In the genomic region with DNA sequence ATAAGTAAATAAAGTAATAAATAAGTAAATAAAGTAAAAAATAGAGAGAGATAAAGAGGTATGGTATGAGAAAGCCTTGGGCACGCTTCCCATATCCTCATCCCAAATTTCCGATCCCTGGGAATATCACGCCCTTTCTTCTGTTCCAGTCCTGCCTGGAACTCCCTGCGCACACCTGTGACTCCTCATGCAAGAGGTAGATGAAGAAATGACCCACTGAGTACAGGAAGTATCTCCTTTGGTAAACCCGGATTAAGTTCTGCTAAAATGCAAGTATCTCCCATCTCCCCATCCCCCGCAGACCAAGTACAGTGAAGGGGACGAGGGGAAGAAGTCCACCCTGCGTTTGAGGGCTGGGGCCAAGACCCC, we compare ENCODE assay signal across 8 cellular contexts. TPM values are rescaled to one million over a fixed set of nuclear protein-coding genes. Genes with fewer than 3 reads are reported as not detected.
DNase-seq lines count a peak whose midpoint lies in the region; ATAC-seq and TF ChIP-seq lines count a peak whose summit lies in the region.

No MANE protein-coding gene starts in this region.

- H3K4me1 Mint-ChIP-seq in mesothelial cell of epicardium: peaks cover 20% of the 10 kb centered on the region

- peak overlapping the region; percentile 91 for H3K4me3 ChIP-seq in ACC112 (ENCODE audit: low read depth, low read length)
- H3K4me3 ChIP-seq in astrocyte of the spinal cord (ENCODE audit: low read depth, low read length): peak overlapping the region; percentile 77

- peak; percentile 14 for ATAC-seq in HG02840 (IDR thresholded peaks at IDR 0.05; ENCODE audit: low FRiP score, unreplicated experiment)

- in situ Hi-C loops in astrocyte of the spinal cord (cut with HindIII; ENCODE audit: low sequenced_read_pairs): no loop called here

- H3K9me3 Mint-ChIP-seq in mesothelial cell of epicardium: no peaks in the 10 kb centered on the region

- peaks cover 33% of the 10 kb centered on the region for H3K79me2 ChIP-seq in ACC112 (ENCODE audit: control insufficient read depth, insufficient read depth, low read length, unreplicated experiment)

- peaks cover 13% of the 10 kb centered on the region for H3K4me1 ChIP-seq in ACC112 (ENCODE audit: control insufficient read depth, insufficient read depth, low read length, unreplicated experiment)

- no peaks in the 10 kb centered on the region for H3K27me3 Mint-ChIP-seq in mesothelial cell of epicardium (ENCODE audit: low read depth)

- TF ChIP-seq CTCF in astrocyte of the spinal cord (IDR thresholded peaks at IDR 0.05; ENCODE audit: low read depth, low read length) (no peak), mesothelial cell of epicardium (IDR thresholded peaks at IDR 0.05; ENCODE audit: unreplicated experiment) (no peak)

- H3K4me3 Mint-ChIP-seq in mesothelial cell of epicardium: peak overlapping the region; percentile 92

- peak; percentile 20 for DNase-seq in astrocyte of the spinal cord (ENCODE audit: low read depth, low spot score)
- no peak for DNase-seq in mesothelial cell of epicardium (ENCODE audit: low spot score in 2 of 2, unreplicated experiment in 2 of 2)
- DNase-seq in AML-193 (lab: John Stamatoyannopoulos, UW): no peak
- DNase-seq in hepatic stellate cell (ENCODE audit: low spot score): no peak
- DNase-seq in NCI-H2196 (lab: John Stamatoyannopoulos, UW; ENCODE audit: unreplicated experiment): no peak
- DNase-seq in SW 1271 (lab: John Stamatoyannopoulos, UW): no peak

- H2AFZ ChIP-seq in ACC112 (ENCODE audit: low read length, unreplicated experiment): peak overlapping the region; percentile 97

- peaks cover 2% of the 10 kb centered on the region for H3K36me3 Mint-ChIP-seq in mesothelial cell of epicardium

- no peaks in the 10 kb centered on the region for H3K27me3 ChIP-seq in ACC112 (ENCODE audit: insufficient read depth, low read length)

- no peak overlapping the region for H3K27ac ChIP-seq in ACC112 (ENCODE audit: low read depth, low read length)

- H3K27ac Mint-ChIP-seq in mesothelial cell of epicardium: peak overlapping the region; percentile 99

- H3K36me3 ChIP-seq in ACC112 (ENCODE audit: insufficient read depth, low read length): peaks cover 6% of the 10 kb centered on the region; the same call in 1 of the 2 replicates

RNA-seq across cellular contexts. Expression of gene ZNF136, which starts 0.4 kb away (rescaled TPM):
- 16.5 to 18.7 TPM (median 17.9 TPM) in 3 replicates for total RNA-seq in mesothelial cell of epicardium

RNA-seq across cellular contexts. Expression of gene ZNF625, which starts 6.0 kb away (rescaled TPM):
- total RNA-seq in mesothelial cell of epicardium: 22.9 to 24.4 TPM (median 23.5 TPM) in 3 replicates

RNA-seq across cellular contexts. Expression of gene ZNF20, which starts 22.3 kb away (rescaled TPM):
- 8.7 to 11.1 TPM (median 10.6 TPM) in 3 replicates for total RNA-seq in mesothelial cell of epicardium
